ENCODE assay signal across 8 cellular contexts in the genomic region with DNA sequence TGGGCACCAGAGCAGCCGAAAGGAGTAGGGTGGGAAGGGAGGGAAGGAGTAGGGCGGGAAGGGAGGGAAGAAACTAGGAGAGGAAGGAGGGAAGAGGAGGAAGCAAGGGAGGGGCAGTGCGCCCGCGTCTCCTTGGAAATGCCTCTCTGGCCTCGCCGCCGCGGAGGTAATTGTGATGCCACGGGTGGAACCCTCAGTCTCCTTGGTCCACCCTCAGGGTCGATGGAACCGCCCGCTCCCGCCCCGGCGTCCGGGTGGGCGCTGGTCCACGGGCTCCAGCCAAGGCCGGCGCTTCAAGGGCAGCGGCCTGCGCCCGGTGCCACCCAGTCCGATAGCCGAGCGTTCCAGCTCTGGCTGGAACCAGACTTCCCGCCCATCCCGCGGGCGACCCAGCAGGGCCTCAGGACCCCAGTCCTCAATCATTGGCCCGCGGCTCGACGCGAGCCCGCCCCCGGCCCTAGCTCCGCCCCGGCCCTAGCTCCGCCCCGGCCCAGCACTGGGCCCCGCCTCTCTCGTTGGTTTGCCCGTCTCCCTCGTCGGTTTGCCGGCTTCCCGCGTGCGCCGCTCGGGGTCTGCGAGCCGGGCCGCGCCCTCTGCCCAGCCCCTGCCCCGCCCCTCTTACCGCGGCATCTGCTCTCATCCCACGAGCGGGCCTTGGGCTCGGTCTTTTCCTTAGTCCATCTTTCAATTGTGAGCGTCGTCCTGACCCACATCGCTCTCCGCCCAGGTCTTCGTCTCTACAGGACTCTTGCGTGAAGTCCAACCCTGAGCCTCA. TPM values are rescaled to one million over a fixed set of nuclear protein-coding genes. Genes with fewer than 3 reads are reported as not detected.
DNase-seq lines count a peak whose midpoint lies in the region; ATAC-seq and TF ChIP-seq lines count a peak whose summit lies in the region.

No MANE protein-coding gene starts in this region.

- H3K9me2 ChIP-seq in HCT116 (ENCODE audit: insufficient read depth), result no peaks in the 10 kb centered on the region

- TF ChIP-seq EP300 in ovary (IDR thresholded peaks at IDR 0.05), result no peak

- H3K27me3 ChIP-seq in HCT116 (ENCODE audit: insufficient read depth, low read length) (no peaks in the 10 kb centered on the region), ovary (no peaks in the 10 kb centered on the region), thymus (ENCODE audit: control insufficient read depth, insufficient read depth) (peaks cover 6% of the 10 kb centered on the region)

- POLR2A ChIA-PET in HCT116 (lab: Charles Lee), result interaction anchor here (1.0 to 3.2 kb wide), 4 partner anchors 9 to 16 kb away, joined by 6 to 42 read pairs (median 6); a partner anchor contains a TSS
- POLR2A ChIA-PET in activated naive CD8-positive, alpha-beta T cell treated with anti-CD3 and anti-CD28 coated beads, Interleukin-2, amount 10 ng/mL, durations not matched to agents 7 days and 5 days (lab: Charles Lee), result interaction anchor here (0.6 to 3.3 kb wide), 20 partner anchors 9 to 240 kb away, joined by 3 to 50 read pairs (median 5); a partner anchor contains a TSS

- H3K79me2 ChIP-seq in HCT116 (ENCODE audit: insufficient read depth, low read length), result no peaks in the 10 kb centered on the region

- CTCF ChIA-PET in HCT116 (lab: Charles Lee), result interaction anchor here (0.6 to 1.5 kb wide), 6 partner anchors 8 to 406 kb away, joined by 3 to 7 read pairs (median 3); a partner anchor contains a TSS

- peaks cover 17% of the 10 kb centered on the region for H3K27me3 Mint-ChIP-seq in activated naive CD8-positive, alpha-beta T cell treated with anti-CD3 and anti-CD28 coated beads, Interleukin-2, amount 10 ng/mL, durations not matched to agents 7 days and 5 days

- H3K4me1 ChIP-seq in HCT116 (ENCODE audit: control insufficient read depth in 1 of 2, insufficient read depth in 2 of 2, low read length in 2 of 2) (peaks cover 9 to 16% of the 10 kb centered on the region in 2 experiments), ovary (ENCODE audit: insufficient read depth) (peaks cover 6% of the 10 kb centered on the region), thymus (ENCODE audit: control insufficient read depth, insufficient read depth, low read length) (peaks cover 6% of the 10 kb centered on the region)

- TF ChIP-seq RAD21 in HCT116 (IDR thresholded peaks at IDR 0.05; ENCODE audit: low read depth), result no peak

- H3K36me3 ChIP-seq in HCT116 (ENCODE audit: control insufficient read depth in 1 of 2, insufficient read depth in 2 of 2, low read length in 2 of 2), result no peaks in the 10 kb centered on the region
- no peaks in the 10 kb centered on the region for H3K36me3 ChIP-seq in ovary
- H3K36me3 ChIP-seq in thymus (ENCODE audit: control insufficient read depth, insufficient read depth), result peaks cover under 1% of the 10 kb centered on the region

- intact Hi-C loops in HCT116 (cut with micrococcal nuclease) (no loop called here), Right ventricle myocardium inferior (cut with DNase I) (no loop called here), ovary (cut with DNase I) (no loop called here)

- H3K9ac ChIP-seq in HCT116 (ENCODE audit: low read length), result peak overlapping the region; percentile 74

- WGBS in ovary, 3 donors, result 1% methylated on average over 59 to 69 of the region's 69 CpGs
- under 1% methylated on average over 69 of the region's 69 CpGs for WGBS in thymus

- peak overlapping the region; percentile 91 for H3K4me2 ChIP-seq in HCT116 (ENCODE audit: low read length)

- TF ChIP-seq CTCF in HCT116 (IDR thresholded peaks at IDR 0.05 in 2 of 3, conservative IDR thresholded peaks at IDR 0.05 in 1 of 3; ENCODE audit: borderline replicate concordance in 1 of 3, insufficient read depth in 1 of 3, low read depth in 2 of 3, low read length in 2 of 3), result no peak
- TF ChIP-seq CTCF in ovary (IDR thresholded peaks at IDR 0.05), result no peak

- BruUV-seq in HCT116 (replicated peaks; lab: Mats Ljungman, UMichigan), result no TSS peak

- H3K9me3 ChIP-seq in HCT116 (ENCODE audit: control insufficient read depth in 1 of 2, insufficient read depth in 1 of 2, low read depth in 1 of 2, low read length in 2 of 2), result no peaks in the 10 kb centered on the region
- H3K9me3 ChIP-seq in ovary, result no peaks in the 10 kb centered on the region
- H3K9me3 ChIP-seq in thymus (ENCODE audit: control insufficient read depth), result no peaks in the 10 kb centered on the region

- H3K4me3 ChIP-seq in HCT116 (replicated peaks in 1 of 2; ENCODE audit: low read depth in 1 of 2, low read length in 2 of 2) (peak overlapping the region; percentile 47 to 62), ovary (peak overlapping the region; percentile 66), thymus (ENCODE audit: low read length) (peak overlapping the region; percentile 53)

- peak; percentile 49 for DNase-seq in GF-D8 (lab: John Stamatoyannopoulos, UW)
- DNase-seq in HCT116 (ENCODE audit: low read depth, low spot score), result peak; percentile 46
- peak; percentile 79 for DNase-seq in NCI-H1048 (lab: John Stamatoyannopoulos, UW)
- peak; percentile 96 for DNase-seq in activated naive CD8-positive, alpha-beta T cell treated with anti-CD3 and anti-CD28 coated beads, Interleukin-2, amount 10 ng/mL, durations not matched to agents 7 days and 5 days
- DNase-seq in Right ventricle myocardium inferior (ENCODE audit: missing footprints), result peak; percentile 95
- DNase-seq in ovary, result peak; percentile 89 to 95 (median 94)

- H3K4me3 Mint-ChIP-seq in activated naive CD8-positive, alpha-beta T cell treated with anti-CD3 and anti-CD28 coated beads, Interleukin-2, amount 10 ng/mL, durations not matched to agents 7 days and 5 days, result peak overlapping the region; percentile 95

- H3K27ac Mint-ChIP-seq in activated naive CD8-positive, alpha-beta T cell treated with anti-CD3 and anti-CD28 coated beads, Interleukin-2, amount 10 ng/mL, durations not matched to agents 7 days and 5 days, result peak overlapping the region; percentile 99

- peak; percentile 97 for ATAC-seq in HCT116
- peak; percentile 96 for ATAC-seq in SK-N-SH treated with all-trans-retinoic acid at 6 μM for 48 hours
- ATAC-seq in activated naive CD8-positive, alpha-beta T cell treated with anti-CD3 and anti-CD28 coated beads, Interleukin-2, amount 10 ng/mL, durations not matched to agents 7 days and 5 days (ENCODE audit: low read depth), result peak; percentile 84
- peak; percentile 97 for ATAC-seq in Right ventricle myocardium inferior

- H2AFZ ChIP-seq in HCT116 (ENCODE audit: low read depth, low read length, poor library complexity, severe bottlenecking), result no peak overlapping the region

- H3K27ac ChIP-seq in HCT116 (ENCODE audit: low read depth, low read length) (peak overlapping the region; percentile 75), ovary (peak overlapping the region; percentile 34 to 95), thymus (ENCODE audit: low read depth) (peak overlapping the region; percentile 53)

- H4K20me1 ChIP-seq in HCT116 (ENCODE audit: insufficient read depth), result no peaks in the 10 kb centered on the region

- H3K36me3 Mint-ChIP-seq in activated naive CD8-positive, alpha-beta T cell treated with anti-CD3 and anti-CD28 coated beads, Interleukin-2, amount 10 ng/mL, durations not matched to agents 7 days and 5 days, result peaks cover 6% of the 10 kb centered on the region

- RAD21 ChIA-PET in HCT116 (lab: Charles Lee; ENCODE audit: low non-redundant PET in 1 of 2, low total read pairs in 2 of 2, uncharacterized antibody in 2 of 2, unreplicated experiment in 2 of 2), result interaction anchor here in 1 of 2 experiments (0.7 kb wide), 1 partner anchor 14 kb away, joined by 3 read pairs; no protein-coding TSS in a partner anchor

- H3K4me1 Mint-ChIP-seq in activated naive CD8-positive, alpha-beta T cell treated with anti-CD3 and anti-CD28 coated beads, Interleukin-2, amount 10 ng/mL, durations not matched to agents 7 days and 5 days, result peaks cover 21% of the 10 kb centered on the region

- H3K9me3 Mint-ChIP-seq in activated naive CD8-positive, alpha-beta T cell treated with anti-CD3 and anti-CD28 coated beads, Interleukin-2, amount 10 ng/mL, durations not matched to agents 7 days and 5 days, result no peaks in the 10 kb centered on the region

- TF ChIP-seq POLR2A in HCT116 (IDR thresholded peaks at IDR 0.05; ENCODE audit: borderline replicate concordance, extremely low read depth, insufficient read depth, insufficient read length) (peak; percentile 82), ovary (IDR thresholded peaks at IDR 0.05) (peak; percentile 88)

TF ChIP-seq in SK-N-SH treated with all-trans-retinoic acid at 6 μM for 48 hours, 23 proteins besides CTCF, POLR2A, EP300 and RAD21 (continues in another document):
- TF ChIP-seq ZFP3 (CRISPR knock-in tag; IDR thresholded peaks at IDR 0.05), result no peak

RNA-seq across cellular contexts. Expression of a gene that starts 0.6 kb away (rescaled TPM):
- total RNA-seq in HCT116 (2021; ENCODE audit: unreplicated experiment), result 0.96 TPM
- polyA plus RNA-seq in HCT116 (2012), result 0.35 and 0.91 TPM in 2 replicates
- total RNA-seq in activated naive CD8-positive, alpha-beta T cell treated with anti-CD3 and anti-CD28 coated beads, Interleukin-2, amount 10 ng/mL, durations not matched to agents 7 days and 5 days, result 10 to 100 TPM; 12.0 to 12.1 TPM
- total RNA-seq in Right ventricle myocardium inferior, result 0.73 TPM
- 1 to 10 TPM; 4.0 to 6.7 (median 5.0) TPM for total RNA-seq in ovary
- polyA plus RNA-seq in ovary, result 1 to 10 TPM; 2.7 to 6.5 TPM
- 11.3 TPM for polyA plus RNA-seq in thymus

RNA-seq across cellular contexts. Expression of a gene that starts 6.5 kb away (rescaled TPM):
- 0.59 TPM for total RNA-seq in HCT116 (2021; ENCODE audit: unreplicated experiment)
- 0.16 and 0.57 TPM in 2 replicates for polyA plus RNA-seq in HCT116 (2012)
- total RNA-seq in activated naive CD8-positive, alpha-beta T cell treated with anti-CD3 and anti-CD28 coated beads, Interleukin-2, amount 10 ng/mL, durations not matched to agents 7 days and 5 days, result 1 to 10 TPM; 7.3 to 8.2 TPM
- total RNA-seq in Right ventricle myocardium inferior, result 16.2 TPM
- 100 to 1,000 TPM; 149 to 222 (median 169) TPM for total RNA-seq in ovary
- 100 to 1,000 TPM; 196 to 208 TPM for polyA plus RNA-seq in ovary
- polyA plus RNA-seq in thymus, result 81.9 TPM

RNA-seq across cellular contexts. Expression of a gene that starts 8.7 kb away (rescaled TPM):
- total RNA-seq in HCT116 (2021; ENCODE audit: unreplicated experiment) (2,087 TPM), Right ventricle myocardium inferior (945 TPM), ovary (1,000 to 10,000 TPM; 1,369 to 3,979 (median 2,659) TPM)
- polyA plus RNA-seq in HCT116 (2012), result 2,586 and 3,141 TPM in 2 replicates
- 1,000 to 10,000 TPM; 2,286 to 2,290 TPM for total RNA-seq in activated naive CD8-positive, alpha-beta T cell treated with anti-CD3 and anti-CD28 coated beads, Interleukin-2, amount 10 ng/mL, durations not matched to agents 7 days and 5 days
- polyA plus RNA-seq in ovary (1,000 to 10,000 TPM; 2,997 to 3,153 TPM), thymus (1,777 TPM)

RNA-seq across cellular contexts. Expression of a gene that starts 14.9 kb away (rescaled TPM):
- total RNA-seq in HCT116 (2021; ENCODE audit: unreplicated experiment) (28.3 TPM), Right ventricle myocardium inferior (2.4 TPM), ovary (1 to 10 TPM in 6 of 7 donors, not detected in 1; 1.3 to 7.0 (median 1.6) TPM)
- polyA plus RNA-seq in HCT116 (2012), result 29.5 and 30.0 TPM in 2 replicates
- 1 to 10 TPM; 1.6 to 2.2 TPM for total RNA-seq in activated naive CD8-positive, alpha-beta T cell treated with anti-CD3 and anti-CD28 coated beads, Interleukin-2, amount 10 ng/mL, durations not matched to agents 7 days and 5 days
- polyA plus RNA-seq in ovary (1 to 10 TPM in 1 of 2 donors, under 1 TPM in 1; 0.75 to 5.1 TPM), thymus (9.2 TPM)

RNA-seq across cellular contexts. Expression of a gene that starts 17.5 kb away (rescaled TPM):
- total RNA-seq in HCT116 (2021; ENCODE audit: unreplicated experiment) (7.0 TPM), Right ventricle myocardium inferior (0.60 TPM), ovary (1 to 10 TPM; 2.3 to 8.3 (median 3.4) TPM)
- polyA plus RNA-seq in HCT116 (2012), result 3.4 and 4.3 TPM in 2 replicates
- 1 to 10 TPM; 7.1 to 8.9 TPM for total RNA-seq in activated naive CD8-positive, alpha-beta T cell treated with anti-CD3 and anti-CD28 coated beads, Interleukin-2, amount 10 ng/mL, durations not matched to agents 7 days and 5 days
- polyA plus RNA-seq in ovary (1 to 10 TPM; 1.9 to 2.2 TPM), thymus (5.1 TPM)

Comparison
In these comparisons a context has a peak if more than half of its experiments do, and no peak if none do; other contexts are left out.
1. Peak in every context shown above with its lines: DNase-seq, ATAC-seq, H3K4me3 ChIP-seq and H3K27ac ChIP-seq.
2. DNase-seq: peak in every context shown above with its lines; median percentile 96 in activated naive CD8-positive, alpha-beta T cell treated with anti-CD3 and anti-CD28 coated beads, Interleukin-2, amount 10 ng/mL, durations not matched to agents 7 days and 5 days; 95 in Right ventricle myocardium inferior; 94 in ovary; 79 in NCI-H1048; 49 in GF-D8; 46 in HCT116.